In genomic region chr1:151816548-151816947, GRCh38 we compare ENCODE assay signal across 35 cellular contexts. TPM values are rescaled to one million over a fixed set of nuclear protein-coding genes. Genes with fewer than 3 reads are reported as not detected.
DNase-seq lines count a peak whose midpoint lies in the region; ATAC-seq, FAIRE-seq and TF ChIP-seq lines count a peak whose summit lies in the region.
"Had no signal": no experiment of that assay in that cellular context is flagged by ENCODE, and none has a peak within 500 bp of the region (broad histone marks: within the 10 kb centered on the region; RNA-seq: fewer than 3 reads in every experiment).

No MANE protein-coding gene starts in this region.

- peaks cover 51 to 88% (median 77%) of the 10 kb centered on the region in 10 experiments for H3K4me1 ChIP-seq in BLaER1 treated with 17β-estradiol and CSF1 and Interleukin-3, amounts not matched to agents 10 nM and 100 nM
- H3K4me1 ChIP-seq in DND-41 (ENCODE audit: insufficient read depth, low read length), result peaks cover 62% of the 10 kb centered on the region
- H3K4me1 ChIP-seq: transverse colon had no signal

- TF ChIP-seq CTCF in DND-41 (IDR thresholded peaks at IDR 0.05; ENCODE audit: borderline replicate concordance, extremely low read depth, low read length, poor library complexity, severe bottlenecking), result no peak
- TF ChIP-seq CTCF in nephron progenitor cell (IDR thresholded peaks at IDR 0.05), result no peak

- H2AFZ ChIP-seq in DND-41 (ENCODE audit: low read depth, low read length), result no peak overlapping the region
- H2AFZ ChIP-seq: GM23248 had no signal

- H3K9me3 ChIP-seq in BLaER1 treated with 17β-estradiol and CSF1 and Interleukin-3, amounts not matched to agents 10 nM and 100 nM (replicated peaks in 1 of 11), result no peaks in the 10 kb centered on the region
- no peaks in the 10 kb centered on the region for H3K9me3 ChIP-seq in DND-41 (ENCODE audit: insufficient read depth, low read length, severe bottlenecking)
- H3K9me3 ChIP-seq: psoas muscle, transverse colon had no signal

- peaks cover 0 to 7% (median 0%) of the 10 kb centered on the region in 11 experiments; a peak in 1 of 22 replicates for H4K20me1 ChIP-seq in BLaER1 treated with 17β-estradiol and CSF1 and Interleukin-3, amounts not matched to agents 10 nM and 100 nM
- H4K20me1 ChIP-seq in DND-41 (ENCODE audit: insufficient read depth, low read length), result no peaks in the 10 kb centered on the region

- H3K36me3 ChIP-seq in BLaER1 treated with 17β-estradiol and CSF1 and Interleukin-3, amounts not matched to agents 10 nM and 100 nM, result no peaks in the 10 kb centered on the region
- peaks cover 32% of the 10 kb centered on the region for H3K36me3 ChIP-seq in DND-41 (ENCODE audit: insufficient read depth, low read length)
- H3K36me3 ChIP-seq: cardiac muscle cell, transverse colon had no signal

- peaks cover 100% of the 10 kb centered on the region for H3K36me3 Mint-ChIP-seq in activated T-helper 17 cell treated with anti-CD3 and anti-CD28 coated beads, Interleukin-2, amount 50 U/mL, for 72 hours (ENCODE audit: low read depth)
- H3K36me3 Mint-ChIP-seq in nephron progenitor cell (ENCODE audit: low read depth), result no peaks in the 10 kb centered on the region
- H3K36me3 Mint-ChIP-seq: activated naive CD8-positive, alpha-beta T cell treated with anti-CD3 and anti-CD28 coated beads for 36 hours had no signal

- peaks cover 11% of the 10 kb centered on the region for H3K79me2 ChIP-seq in DND-41 (ENCODE audit: insufficient read depth, low read length)

- H3K4me1 Mint-ChIP-seq in activated T-helper 17 cell treated with anti-CD3 and anti-CD28 coated beads, Interleukin-2, amount 50 U/mL, for 72 hours, result peaks cover 63% of the 10 kb centered on the region
- H3K4me1 Mint-ChIP-seq in nephron progenitor cell, result peaks cover 7% of the 10 kb centered on the region

- H3K9ac ChIP-seq in BLaER1 treated with 17β-estradiol and CSF1 and Interleukin-3, amounts not matched to agents 10 nM and 100 nM, result peak overlapping the region in 3 of 11 experiments; percentile 11 to 29 (median 13); a peak in 2 of 22 replicates
- H3K9ac ChIP-seq in DND-41 (ENCODE audit: low read depth, low read length), result peak overlapping the region; percentile 50
- H3K9ac ChIP-seq: GM23248 had no signal

- peak overlapping the region; percentile 78 to 96 (median 85) for H3K4me2 ChIP-seq in BLaER1 treated with 17β-estradiol and CSF1 and Interleukin-3, amounts not matched to agents 10 nM and 100 nM
- H3K4me2 ChIP-seq in DND-41 (ENCODE audit: insufficient read depth, low read length), result peak overlapping the region; percentile 55

- no peak for ATAC-seq in DND-41 (ENCODE audit: insufficient read depth, low read depth)
- no peak for ATAC-seq in activated T-helper 17 cell treated with anti-CD3 and anti-CD28 coated beads, Interleukin-2, amount 50 U/mL, for 72 hours (replicated peaks)
- no peak for ATAC-seq in GM19452 (IDR thresholded peaks at IDR 0.05; ENCODE audit: unreplicated experiment)
- ATAC-seq: left lobe of liver, psoas muscle had no signal

- DNase-seq in DND-41 (no peak), nephron progenitor cell (no peak), cardiac septum (ENCODE audit: low spot score) (no peak), CD1c-positive myeloid dendritic cell (ENCODE audit: extremely low spot score) (no peak), frontal cortex (ENCODE audit: low spot score in 2 of 2) (no peak)
- DNase-seq: ACHN; activated naive CD8-positive, alpha-beta T cell treated with anti-CD3 and anti-CD28 coated beads for 36 hours; Calu3; cortex of kidney; DMS79; erythroblast; GF-D8; GM23248; mesendoderm; NCI-H1092 treated with DMSO at 0.1 percent for 48 hours; NCI-H187; NCI-H2171; nucleus accumbens; OCI-M1; psoas muscle; stimulated activated CD4-positive, alpha-beta T cell treated with anti-CD3 and anti-CD28 coated beads, Interleukin-4, amount 100 ng/mL, for 1 hour; transverse colon had no signal

- no peaks in the 10 kb centered on the region for H3K9me3 Mint-ChIP-seq in activated T-helper 17 cell treated with anti-CD3 and anti-CD28 coated beads, Interleukin-2, amount 50 U/mL, for 72 hours
- H3K9me3 Mint-ChIP-seq in nephron progenitor cell, result no peaks in the 10 kb centered on the region
- H3K9me3 Mint-ChIP-seq: activated naive CD8-positive, alpha-beta T cell treated with anti-CD3 and anti-CD28 coated beads for 36 hours; T-helper 1 cell treated with Interleukin-12 subunit alpha and Interleukin-12 subunit beta and Interleukin-4 antibody, amounts not matched to agents 30 μg/mL and 1 μg/mL, for 36 hours had no signal

- peak overlapping the region in 2 of 11 experiments; percentile 18 to 55; a peak in 1 of 22 replicates for H3K27ac ChIP-seq in BLaER1 treated with 17β-estradiol and CSF1 and Interleukin-3, amounts not matched to agents 10 nM and 100 nM
- H3K27ac ChIP-seq in DND-41 (ENCODE audit: low read length), result peak overlapping the region; percentile 96
- H3K27ac ChIP-seq: cardiac muscle cell, GM23248, psoas muscle, SK-N-MC had no signal

- H3K27me3 Mint-ChIP-seq in activated T-helper 17 cell treated with anti-CD3 and anti-CD28 coated beads, Interleukin-2, amount 50 U/mL, for 72 hours, result no peaks in the 10 kb centered on the region
- H3K27me3 Mint-ChIP-seq in nephron progenitor cell (ENCODE audit: low read depth, poor library complexity), result peaks cover 36% of the 10 kb centered on the region
- H3K27me3 Mint-ChIP-seq: activated naive CD8-positive, alpha-beta T cell treated with anti-CD3 and anti-CD28 coated beads for 36 hours had no signal

- H3K4me3 ChIP-seq in BLaER1 treated with 17β-estradiol and CSF1 and Interleukin-3, amounts not matched to agents 10 nM and 100 nM, result peak overlapping the region in 2 of 10 experiments; percentile 5 to 17; a peak in 1 of 20 replicates
- peak overlapping the region in 1 of 2 experiments; percentile 32; a peak in 1 of 4 replicates for H3K4me3 ChIP-seq in DND-41 (ENCODE audit: low read depth in 1 of 2, low read length in 2 of 2)
- H3K4me3 ChIP-seq: cardiac muscle cell, GM23248, psoas muscle, SK-N-MC, transverse colon had no signal

- FAIRE-seq in frontal cortex (lab: Jason Lieb, UNC), result no peak
- FAIRE-seq: TTC549 had no signal

- H3K4me3 Mint-ChIP-seq in activated T-helper 17 cell treated with anti-CD3 and anti-CD28 coated beads, Interleukin-2, amount 50 U/mL, for 72 hours, result peak overlapping the region; percentile 94
- no peak overlapping the region for H3K4me3 Mint-ChIP-seq in nephron progenitor cell
- H3K4me3 Mint-ChIP-seq: activated naive CD8-positive, alpha-beta T cell treated with anti-CD3 and anti-CD28 coated beads for 36 hours; B cell had no signal

- intact Hi-C loops in cardiac septum (cut with DNase I), result no loop called here

- H3K27me3 ChIP-seq in BLaER1 treated with 17β-estradiol and CSF1 and Interleukin-3, amounts not matched to agents 10 nM and 100 nM, result no peaks in the 10 kb centered on the region
- H3K27me3 ChIP-seq in DND-41 (ENCODE audit: insufficient read depth, low read length, poor library complexity), result no peaks in the 10 kb centered on the region
- H3K27me3 ChIP-seq: cardiac muscle cell, transverse colon had no signal

- peak overlapping the region; percentile 93 for H3K27ac Mint-ChIP-seq in activated T-helper 17 cell treated with anti-CD3 and anti-CD28 coated beads, Interleukin-2, amount 50 U/mL, for 72 hours
- peak overlapping the region; percentile 64 for H3K27ac Mint-ChIP-seq in nephron progenitor cell
- H3K27ac Mint-ChIP-seq: activated naive CD8-positive, alpha-beta T cell treated with anti-CD3 and anti-CD28 coated beads for 36 hours; B cell had no signal

RNA-seq across cellular contexts. Expression of gene LINGO4, which starts 11.3 kb away (rescaled TPM):
- total RNA-seq in activated T-helper 17 cell treated with anti-CD3 and anti-CD28 coated beads, Interleukin-2, amount 50 U/mL, for 72 hours, result 1 to 10 TPM; 1.3 to 4.0 TPM
- 0.43 TPM for total RNA-seq in cardiac septum
- total RNA-seq in frontal cortex, result not detected
- total RNA-seq: activated naive CD8-positive, alpha-beta T cell treated with anti-CD3 and anti-CD28 coated beads for 36 hours; aorta; B cell; Calu3; cardiac muscle cell; GM23248; HT-29; M059J; NCI-H460 had no signal

RNA-seq across cellular contexts. Expression of gene RORC, which starts 15.1 kb away (rescaled TPM):
- 10 to 100 TPM; 39.5 to 55.2 TPM for total RNA-seq in activated T-helper 17 cell treated with anti-CD3 and anti-CD28 coated beads, Interleukin-2, amount 50 U/mL, for 72 hours
- total RNA-seq in cardiac septum (5.9 TPM), frontal cortex (under 0.01 TPM)
- total RNA-seq: B cell, cardiac muscle cell, GM23248, M059J had no signal

RNA-seq across cellular contexts. Expression of gene C2CD4D, which starts 23.1 kb away (rescaled TPM):
- 1 to 10 TPM; 3.9 to 5.6 TPM for total RNA-seq in activated T-helper 17 cell treated with anti-CD3 and anti-CD28 coated beads, Interleukin-2, amount 50 U/mL, for 72 hours
- total RNA-seq in cardiac septum, result not detected
- total RNA-seq in frontal cortex, result under 0.01 TPM
- total RNA-seq: aorta, B cell, cardiac muscle cell, GM23248, left lobe of liver, M059J, NCI-H460, transverse colon had no signal

RNA-seq across cellular contexts. Expression of gene TDRKH, which starts 26.2 kb away (rescaled TPM):
- total RNA-seq in activated T-helper 17 cell treated with anti-CD3 and anti-CD28 coated beads, Interleukin-2, amount 50 U/mL, for 72 hours, result 10 to 100 TPM; 20.3 to 21.8 TPM
- total RNA-seq in cardiac septum (6.0 TPM), frontal cortex (17.1 TPM)

RNA-seq across cellular contexts. Expression of gene THEM5, which starts 37.0 kb away (rescaled TPM):
- total RNA-seq in activated T-helper 17 cell treated with anti-CD3 and anti-CD28 coated beads, Interleukin-2, amount 50 U/mL, for 72 hours, result not detected
- not detected for total RNA-seq in cardiac septum
- not detected for total RNA-seq in frontal cortex
- total RNA-seq: activated naive CD8-positive, alpha-beta T cell treated with anti-CD3 and anti-CD28 coated beads for 36 hours; aorta; B cell; Calu3; cardiac muscle cell; GM23248; HT-29; left lobe of liver; M059J; NCI-H460; psoas muscle; transverse colon had no signal
